8 cellular contexts compared by ENCODE assay signal in the genomic region with DNA sequence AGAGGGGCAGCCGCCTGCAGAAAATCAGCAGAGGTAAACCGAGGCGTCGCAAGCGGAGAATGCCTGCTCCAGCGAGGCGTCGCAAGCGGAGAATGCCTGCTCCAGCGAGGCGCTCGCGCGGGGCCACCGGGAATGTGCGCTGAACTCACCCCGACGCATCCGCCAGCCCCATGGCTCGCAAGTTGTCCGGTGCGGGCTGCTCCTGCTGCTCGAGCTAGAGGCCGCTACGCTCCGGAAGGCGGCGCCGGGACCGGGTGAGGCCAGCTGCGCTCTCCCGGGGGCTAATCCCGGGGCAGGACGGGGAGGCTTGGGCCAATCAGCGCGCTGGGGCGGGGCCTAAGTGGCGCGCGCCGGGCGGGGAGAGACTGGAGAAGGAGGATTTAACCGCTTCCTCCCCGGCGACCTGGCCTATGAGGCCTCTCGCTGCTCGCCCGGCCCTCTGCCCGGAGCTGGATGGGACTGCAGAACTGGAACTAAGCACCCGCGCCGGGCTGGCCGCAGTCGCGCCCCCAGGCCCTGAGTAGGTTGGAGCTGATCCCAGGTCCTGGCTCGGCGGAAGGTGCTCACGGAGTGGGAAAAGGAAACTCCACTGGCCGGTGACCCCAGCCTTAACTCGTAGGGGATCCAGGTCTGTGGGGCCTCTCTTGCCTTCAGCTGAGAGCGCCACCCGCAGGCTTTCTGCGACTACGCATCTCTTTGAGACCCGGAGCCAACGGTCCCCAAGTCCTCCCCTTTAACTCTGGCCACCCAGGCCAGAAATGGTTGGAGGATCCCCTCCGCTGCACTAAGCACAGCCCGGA. TPM values are rescaled to one million over a fixed set of nuclear protein-coding genes. Genes with fewer than 3 reads are reported as not detected.
DNase-seq lines count a peak whose midpoint lies in the region; ATAC-seq and TF ChIP-seq lines count a peak whose summit lies in the region.

A gene with protein sequence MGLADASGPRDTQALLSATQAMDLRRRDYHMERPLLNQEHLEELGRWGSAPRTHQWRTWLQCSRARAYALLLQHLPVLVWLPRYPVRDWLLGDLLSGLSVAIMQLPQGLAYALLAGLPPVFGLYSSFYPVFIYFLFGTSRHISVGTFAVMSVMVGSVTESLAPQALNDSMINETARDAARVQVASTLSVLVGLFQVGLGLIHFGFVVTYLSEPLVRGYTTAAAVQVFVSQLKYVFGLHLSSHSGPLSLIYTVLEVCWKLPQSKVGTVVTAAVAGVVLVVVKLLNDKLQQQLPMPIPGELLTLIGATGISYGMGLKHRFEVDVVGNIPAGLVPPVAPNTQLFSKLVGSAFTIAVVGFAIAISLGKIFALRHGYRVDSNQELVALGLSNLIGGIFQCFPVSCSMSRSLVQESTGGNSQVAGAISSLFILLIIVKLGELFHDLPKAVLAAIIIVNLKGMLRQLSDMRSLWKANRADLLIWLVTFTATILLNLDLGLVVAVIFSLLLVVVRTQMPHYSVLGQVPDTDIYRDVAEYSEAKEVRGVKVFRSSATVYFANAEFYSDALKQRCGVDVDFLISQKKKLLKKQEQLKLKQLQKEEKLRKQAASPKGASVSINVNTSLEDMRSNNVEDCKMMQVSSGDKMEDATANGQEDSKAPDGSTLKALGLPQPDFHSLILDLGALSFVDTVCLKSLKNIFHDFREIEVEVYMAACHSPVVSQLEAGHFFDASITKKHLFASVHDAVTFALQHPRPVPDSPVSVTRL (minus strand): TSS at position 240 of the 800 bp plus-strand sequence. CDS start 68 bp downstream, at position 172.

- peak within 1 kb of the TSS; percentile 86 for H3K4me3 Mint-ChIP-seq in activated T-cell treated with anti-CD3 and anti-CD28 coated beads, Interleukin-2, amount 50 U/mL, for 4 hours

- H2AFZ ChIP-seq in KMS-11 (ENCODE audit: low read depth), result peak within 1 kb of the TSS; percentile 73

- intact Hi-C loops in Panc1 (cut with micrococcal nuclease; ENCODE audit: unreplicated experiment), result no loop called here

- H3K9me3 Mint-ChIP-seq in activated T-cell treated with anti-CD3 and anti-CD28 coated beads, Interleukin-2, amount 50 U/mL, for 4 hours, result no peaks in the 10 kb centered on the region

- H3K36me3 Mint-ChIP-seq in activated T-cell treated with anti-CD3 and anti-CD28 coated beads, Interleukin-2, amount 50 U/mL, for 4 hours (ENCODE audit: insufficient read depth), result peaks cover 2% of the 10 kb centered on the region

- no peaks in the 10 kb centered on the region for H3K79me2 ChIP-seq in KMS-11 (ENCODE audit: insufficient read depth, low read depth)

- POLR2A ChIA-PET in Panc1 (lab: Charles Lee), result no interaction called here

- peak within 1 kb of the TSS; percentile 17 for H3K4me3 ChIP-seq in KMS-11 (IDR thresholded peaks at IDR 0.05; ENCODE audit: insufficient read depth, low read depth, low read length)
- H3K4me3 ChIP-seq in Panc1 (ENCODE audit: low read depth in 2 of 2, low read length in 2 of 2), result peak within 1 kb of the TSS; percentile 74 to 85
- peak within 1 kb of the TSS; percentile 78 to 95 for H3K4me3 ChIP-seq in muscle layer of duodenum (ENCODE audit: low read depth in 1 of 2, low read length in 2 of 2)

- peak within 1 kb of the TSS; percentile 22; the same call in 1 of the 2 replicates for H3K9ac ChIP-seq in KMS-11

- ATAC-seq in GM21737 (IDR thresholded peaks at IDR 0.05; ENCODE audit: unreplicated experiment), result peak; percentile 87
- peak; percentile 97 for ATAC-seq in Panc1
- ATAC-seq in activated T-cell treated with anti-CD3 and anti-CD28 coated beads, Interleukin-2, amount 50 U/mL, for 4 hours, result peak; percentile 98 to 99
- ATAC-seq in esophagus mucosa, result peak; percentile 97

- DNase-seq in DMS79 treated with DMSO at 0.1 percent for 48 hours (lab: John Stamatoyannopoulos, UW), result peak; percentile 57
- DNase-seq in Panc1 (ENCODE audit: low read depth, low spot score), result peak; percentile 56
- DNase-seq in activated T-cell treated with anti-CD3 and anti-CD28 coated beads, Interleukin-2, amount 50 U/mL, for 4 hours, result peak; percentile 89
- peak; percentile 77 to 90 for DNase-seq in stimulated activated CD8-positive, alpha-beta memory T cell treated with anti-CD3 and anti-CD28 coated beads, Interleukin-7, amount 100 ng/mL, for 4 hours (ENCODE audit: low read depth in 2 of 2)

- H3K4me1 ChIP-seq in KMS-11 (ENCODE audit: low read depth, poor library complexity, severe bottlenecking), result no peaks in the 10 kb centered on the region
- peaks cover 18% of the 10 kb centered on the region for H3K4me1 ChIP-seq in Panc1 (ENCODE audit: control insufficient read depth, insufficient read depth, low read length)
- H3K4me1 ChIP-seq in muscle layer of duodenum (ENCODE audit: control insufficient read depth in 1 of 2, insufficient read depth in 2 of 2, low read length in 2 of 2), result peaks cover 4 to 23% of the 10 kb centered on the region in 2 donors

- no peaks in the 10 kb centered on the region for H4K20me1 ChIP-seq in KMS-11 (ENCODE audit: insufficient read depth)

- H3K36me3 ChIP-seq in KMS-11 (ENCODE audit: insufficient read depth) (no peaks in the 10 kb centered on the region), Panc1 (ENCODE audit: control insufficient read depth, insufficient read depth, low read length) (peaks cover 2% of the 10 kb centered on the region), muscle layer of duodenum (ENCODE audit: control insufficient read depth in 1 of 2, insufficient read depth in 2 of 2, low read length in 2 of 2) (peaks cover 3 to 27% of the 10 kb centered on the region in 2 donors)

- H3K27ac ChIP-seq in KMS-11 (no peak within 1 kb of the TSS), Panc1 (ENCODE audit: low read length) (peak within 1 kb of the TSS; percentile 87), muscle layer of duodenum (ENCODE audit: low read length) (peak within 1 kb of the TSS; percentile 51)

- H3K27me3 Mint-ChIP-seq in activated T-cell treated with anti-CD3 and anti-CD28 coated beads, Interleukin-2, amount 50 U/mL, for 4 hours (ENCODE audit: low read depth), result no peaks in the 10 kb centered on the region

- CTCF ChIA-PET in Panc1 (lab: Charles Lee), result interaction anchor here (0.6 to 0.9 kb wide), 3 partner anchors 9 to 76 kb away, joined by 3 read pairs; no protein-coding TSS in a partner anchor

- no TSS peak for BruUV-seq in Panc1 (replicated peaks; lab: Mats Ljungman, UMichigan)

- peaks cover 11% of the 10 kb centered on the region for H3K4me1 Mint-ChIP-seq in activated T-cell treated with anti-CD3 and anti-CD28 coated beads, Interleukin-2, amount 50 U/mL, for 4 hours (ENCODE audit: low read depth)

- no peaks in the 10 kb centered on the region for H3K27me3 ChIP-seq in KMS-11 (ENCODE audit: insufficient read depth, low read depth)
- H3K27me3 ChIP-seq in Panc1 (ENCODE audit: control insufficient read depth, insufficient read depth, low read length), result no peaks in the 10 kb centered on the region
- H3K27me3 ChIP-seq in muscle layer of duodenum (ENCODE audit: low read depth, low read length), result no peaks in the 10 kb centered on the region

- peak within 1 kb of the TSS; percentile 63 for H3K4me2 ChIP-seq in KMS-11

- 0 out of 2 replicates have a peak, but pooled peaks have one; percentile 34 for TF ChIP-seq CTCF in KMS-11 (conservative IDR thresholded peaks at IDR 0.05; ENCODE audit: low read depth, low read length)
- peak; percentile 78 for TF ChIP-seq CTCF in Panc1 (IDR thresholded peaks at IDR 0.05)

- in situ Hi-C loops in Panc1 (cut with HindIII; ENCODE audit: low pct_unique_long_range_greater_than_20kb, low sequenced_read_pairs), result no loop called here

- H3K9me3 ChIP-seq in Panc1 (ENCODE audit: control insufficient read depth, insufficient read depth, low read depth, low read length), result no peaks in the 10 kb centered on the region
- H3K9me3 ChIP-seq in muscle layer of duodenum (ENCODE audit: control insufficient read depth in 1 of 2, low read length in 2 of 2), result no peaks in the 10 kb centered on the region

RNA-seq across cellular contexts. Expression of the gene that starts here (rescaled TPM):
- total RNA-seq in Panc1 (2021; ENCODE audit: unreplicated experiment) (36.3 TPM), esophagus mucosa (7.9 TPM)
- polyA plus RNA-seq in Panc1 (2012; ENCODE audit: insufficient read length), result 32.3 TPM
- total RNA-seq in activated T-cell treated with anti-CD3 and anti-CD28 coated beads, Interleukin-2, amount 50 U/mL, for 4 hours, result 10 to 100 TPM; 14.4 to 17.5 (median 17.2) TPM

Comparison
In these comparisons a context has a peak if more than half of its experiments do, and no peak if none do; other contexts are left out.
1. H3K4me3 ChIP-seq: peak in every context shown above with its lines; median percentile 86 in muscle layer of duodenum; 80 in Panc1; 17 in KMS-11.